In genomic region chr11:12195773-12196172, GRCh38 we compare ENCODE assay signal across 8 cellular contexts.
A peak's percentile ranks its signal among the peaks of the same experiment; 100 is the strongest.
DNase-seq lines count a peak whose midpoint lies in the region; ATAC-seq and TF ChIP-seq lines count a peak whose summit lies in the region.

No MANE protein-coding gene starts in this region.

- H3K27me3 Mint-ChIP-seq in activated CD8-positive, alpha-beta T cell treated with anti-CD3 and anti-CD28 coated beads for 36 hours, result no peaks in the 10 kb centered on the region
- no peaks in the 10 kb centered on the region for H3K27me3 Mint-ChIP-seq in neural crest cell (ENCODE audit: low read depth)

- peaks cover 14 to 26% of the 10 kb centered on the region in 2 donors for H3K4me1 ChIP-seq in left lung

- peak overlapping the region; percentile 93 for H3K4me3 Mint-ChIP-seq in activated CD8-positive, alpha-beta T cell treated with anti-CD3 and anti-CD28 coated beads for 36 hours
- no peak overlapping the region for H3K4me3 Mint-ChIP-seq in neural crest cell

- peak overlapping the region; percentile 96 for H3K27ac Mint-ChIP-seq in activated CD8-positive, alpha-beta T cell treated with anti-CD3 and anti-CD28 coated beads for 36 hours
- peak overlapping the region; percentile 73 for H3K27ac Mint-ChIP-seq in neural crest cell (ENCODE audit: unreplicated experiment)

- H3K4me1 Mint-ChIP-seq in activated CD8-positive, alpha-beta T cell treated with anti-CD3 and anti-CD28 coated beads for 36 hours (ENCODE audit: low read depth), result peaks cover 77% of the 10 kb centered on the region
- peaks cover 15% of the 10 kb centered on the region for H3K4me1 Mint-ChIP-seq in neural crest cell

- H3K27me3 ChIP-seq in left lung, result no peaks in the 10 kb centered on the region

- no peak for TF ChIP-seq CTCF in activated CD8-positive, alpha-beta T cell treated with anti-CD3 and anti-CD28 coated beads for 36 hours (IDR thresholded peaks at IDR 0.05)
- TF ChIP-seq CTCF in neural crest cell (conservative IDR thresholded peaks at IDR 0.05) (no peak), left lung (IDR thresholded peaks at IDR 0.05) (no peak)

- peak overlapping the region in 1 of 2 donors; percentile 5 for H3K27ac ChIP-seq in left lung

- peaks cover 37% of the 10 kb centered on the region for H3K36me3 Mint-ChIP-seq in activated CD8-positive, alpha-beta T cell treated with anti-CD3 and anti-CD28 coated beads for 36 hours (ENCODE audit: low read depth)
- no peaks in the 10 kb centered on the region for H3K36me3 Mint-ChIP-seq in neural crest cell (ENCODE audit: low read depth)

- intact Hi-C loops in activated CD8-positive, alpha-beta T cell treated with anti-CD3 and anti-CD28 coated beads for 36 hours (cut with micrococcal nuclease), result loop anchor here (5.0 kb wide), 1 partner anchor 42 kb away; no protein-coding TSS in a partner anchor
- intact Hi-C loops in left lung (cut with DNase I), result no loop called here

- peaks cover 0 to 14% of the 10 kb centered on the region in 2 donors for H3K36me3 ChIP-seq in left lung

- H3K9me3 Mint-ChIP-seq in activated CD8-positive, alpha-beta T cell treated with anti-CD3 and anti-CD28 coated beads for 36 hours, result no peaks in the 10 kb centered on the region
- peaks cover 3% of the 10 kb centered on the region for H3K9me3 Mint-ChIP-seq in neural crest cell

- no peaks in the 10 kb centered on the region for H3K9me3 ChIP-seq in left lung

- H3K4me3 ChIP-seq in left lung, result no peak overlapping the region

- CTCF ChIA-PET in activated CD8-positive, alpha-beta T cell treated with anti-CD3 and anti-CD28 coated beads for 36 hours (lab: Charles Lee), result interaction anchor here (0.6 to 3.6 kb wide), 7 partner anchors 28 to 110 kb away, joined by 3 to 15 read pairs (median 3); no protein-coding TSS in a partner anchor

- DNase-seq in activated CD8-positive, alpha-beta T cell treated with anti-CD3 and anti-CD28 coated beads for 36 hours, result peak; percentile 79
- DNase-seq in neural crest cell (ENCODE audit: low read depth, low spot score) (no peak), NCI-H1417 (lab: John Stamatoyannopoulos, UW) (no peak), left lung (no peak), amygdala (lab: John Stamatoyannopoulos, UW) (no peak), NCI-H2107 (lab: John Stamatoyannopoulos, UW) (no peak)

- POLR2A ChIA-PET in activated CD8-positive, alpha-beta T cell treated with anti-CD3 and anti-CD28 coated beads for 36 hours (lab: Charles Lee), result interaction anchor here (0.8 to 3.2 kb wide), 9 partner anchors 10 to 86 kb away, joined by 3 to 17 read pairs (median 6); partner anchors contain the start of gene MICAL2

- ATAC-seq in GM18870 (IDR thresholded peaks at IDR 0.05; ENCODE audit: unreplicated experiment) (peak; percentile 75), HG03060 (IDR thresholded peaks at IDR 0.05; ENCODE audit: low read depth, unreplicated experiment) (peak; percentile 52), left lung (no peak)
- ATAC-seq in activated CD8-positive, alpha-beta T cell treated with anti-CD3 and anti-CD28 coated beads for 36 hours, result peak; percentile 91
